In genomic region chr17:45371414-45372324, GRCh38 we compare ENCODE assay signal across 1 cellular context.
TF ChIP-seq lines count a peak whose summit lies in the region.

No MANE protein-coding gene starts in this region.

TF ChIP-seq in HepG2, 621 proteins besides CTCF, POLR2A, EP300 and RAD21 (continued from another document and continues in another):
- TF ChIP-seq ZHX2 (IDR thresholded peaks at IDR 0.05; ENCODE audit: low read depth) (peak; percentile 53; the same call in 1 of the 2 replicates), ZHX2 (CRISPR knock-in tag; IDR thresholded peaks at IDR 0.05; ENCODE audit: borderline replicate concordance) (no peak; the same call in 1 of the 2 replicates), ZSCAN21 (CRISPR knock-in tag; IDR thresholded peaks at IDR 0.05; ENCODE audit: borderline replicate concordance) (peak; percentile 69; the same call in 1 of the 2 replicates), U2AF2 (IDR thresholded peaks at IDR 0.05; ENCODE audit: low read depth, low read length) (no peak), ZNF619 (CRISPR knock-in tag; IDR thresholded peaks at IDR 0.05) (0 out of 2 replicates have a peak, but pooled peaks have one; percentile 53), ZNF746 (CRISPR knock-in tag; IDR thresholded peaks at IDR 0.05) (peak; percentile 55; the same call in 1 of the 2 replicates), ARID5B (CRISPR knock-in tag; IDR thresholded peaks at IDR 0.05) (peak; percentile 92), PRMT3 (CRISPR knock-in tag; IDR thresholded peaks at IDR 0.05; ENCODE audit: borderline replicate concordance, low read depth) (no peak), ZNF768 (CRISPR knock-in tag; IDR thresholded peaks at IDR 0.05) (peak; percentile 82; the same call in 1 of the 2 replicates), ZMYM4 (CRISPR knock-in tag; IDR thresholded peaks at IDR 0.05) (no peak), ZNF562 (CRISPR knock-in tag; IDR thresholded peaks at IDR 0.05; ENCODE audit: borderline replicate concordance) (no peak), MATR3 (CRISPR knock-in tag; IDR thresholded peaks at IDR 0.05) (no peak), MXD3 (CRISPR knock-in tag; IDR thresholded peaks at IDR 0.05) (peak; percentile 87), BORCS8-MEF2B (CRISPR knock-in tag; IDR thresholded peaks at IDR 0.05) (peak; percentile 65; the same call in 1 of the 2 replicates), ZNF446 (CRISPR knock-in tag; IDR thresholded peaks at IDR 0.05) (peak; percentile 75; the same call in 1 of the 2 replicates), ZFP91 (CRISPR knock-in tag; IDR thresholded peaks at IDR 0.05; ENCODE audit: borderline replicate concordance) (peak; percentile 86), ZNF790 (CRISPR knock-in tag; IDR thresholded peaks at IDR 0.05; ENCODE audit: borderline replicate concordance) (no peak; the same call in 1 of the 2 replicates), ZNF710 (CRISPR knock-in tag; IDR thresholded peaks at IDR 0.05; ENCODE audit: borderline replicate concordance) (peak; percentile 59), DBP (CRISPR knock-in tag; IDR thresholded peaks at IDR 0.05; ENCODE audit: not compliant biosample characterization) (peak; percentile 69), TRIM22 (IDR thresholded peaks at IDR 0.05) (no peak), ZFY (CRISPR knock-in tag; IDR thresholded peaks at IDR 0.05) (peak; percentile 87), NFYC (CRISPR knock-in tag; IDR thresholded peaks at IDR 0.05) (peak; percentile 50), KMT2A (CRISPR knock-in tag; IDR thresholded peaks at IDR 0.05) (peak; percentile 58; the same call in 1 of the 2 replicates), PAXIP1 (CRISPR knock-in tag; conservative IDR thresholded peaks at IDR 0.05) (peak; percentile 73), ZNF75D (CRISPR knock-in tag; IDR thresholded peaks at IDR 0.05; ENCODE audit: borderline replicate concordance) (no peak), ZNF652 (CRISPR knock-in tag; IDR thresholded peaks at IDR 0.05; ENCODE audit: borderline replicate concordance, low read depth) (no peak), FIP1L1 (IDR thresholded peaks at IDR 0.05; ENCODE audit: borderline replicate concordance, insufficient read depth, low read depth, low read length) (no peak), ZNF12 (CRISPR knock-in tag; IDR thresholded peaks at IDR 0.05) (no peak), ZBTB4 (CRISPR knock-in tag; IDR thresholded peaks at IDR 0.05; ENCODE audit: borderline replicate concordance) (no peak), HOXA5 (CRISPR knock-in tag; IDR thresholded peaks at IDR 0.05) (no peak), ZNF138 (CRISPR knock-in tag; IDR thresholded peaks at IDR 0.05; ENCODE audit: low read depth) (no peak), EEA1 (CRISPR knock-in tag; IDR thresholded peaks at IDR 0.05; ENCODE audit: borderline replicate concordance) (0 out of 2 replicates have a peak, but pooled peaks have one; percentile 73), ZSCAN12 (CRISPR knock-in tag; IDR thresholded peaks at IDR 0.05) (peak; percentile 16; the same call in 1 of the 2 replicates)
